ENCODE assay signal across 21 cellular contexts in genomic region chr2:27728081-27728858, GRCh38. TPM values are rescaled to one million over a fixed set of nuclear protein-coding genes. Genes with fewer than 3 reads are reported as not detected.
DNase-seq lines count a peak whose midpoint lies in the region; ATAC-seq, FAIRE-seq and TF ChIP-seq lines count a peak whose summit lies in the region.
"Had no signal": no experiment of that assay in that cellular context is flagged by ENCODE, and none has a peak within 500 bp of the region (broad histone marks: within the 10 kb centered on the region; RNA-seq: fewer than 3 reads in every experiment).

No MANE protein-coding gene starts in this region.

- no peak overlapping the region for H3K18ac ChIP-seq in neuronal stem cell (ENCODE audit: low read length)

- no peak overlapping the region for H3K4me3 ChIP-seq in A549
- H3K4me3 ChIP-seq in AG04450 (ENCODE audit: low read depth, low read length) = no peak overlapping the region
- H3K4me3 ChIP-seq in neuronal stem cell (ENCODE audit: low read length in 2 of 2) = no peak overlapping the region
- H3K4me3 ChIP-seq: transverse colon had no signal

- no peaks in the 10 kb centered on the region for H3K9me3 ChIP-seq in A549
- no peaks in the 10 kb centered on the region for H3K9me3 ChIP-seq in AG04450 (ENCODE audit: control insufficient read depth, insufficient read depth, low read length)
- H3K9me3 ChIP-seq in neuronal stem cell (replicated peaks in 1 of 2; ENCODE audit: control insufficient read depth in 2 of 2, insufficient read depth in 1 of 2, low read depth in 1 of 2, low read length in 2 of 2) = no peaks in the 10 kb centered on the region
- H3K9me3 ChIP-seq: transverse colon had no signal

- no peak overlapping the region for H4K8ac ChIP-seq in neuronal stem cell (ENCODE audit: low read depth, low read length)

- H3K4me1 ChIP-seq in A549 (peaks cover 32% of the 10 kb centered on the region), neuronal stem cell (ENCODE audit: control insufficient read depth in 2 of 2, insufficient read depth in 1 of 2, low read depth in 1 of 2, low read length in 2 of 2) (peaks cover 11 to 23% of the 10 kb centered on the region in 2 donors)

- 92% methylated on average over 5 of the region's 5 CpGs for WGBS in A549 (ENCODE audit: missing lambda C conversion rate)
- WGBS in neuronal stem cell (ENCODE audit: extremely low coverage in 2 of 2, insufficient read length in 2 of 2, insufficient replicate concordance in 1 of 2), 2 donors = no CpG with 5 or more reads among the region's 5 CpGs

- no peak overlapping the region for H2BK5ac ChIP-seq in neuronal stem cell (ENCODE audit: low read length)

- no peak overlapping the region for H2BK15ac ChIP-seq in neuronal stem cell (ENCODE audit: low read length)

- peak overlapping the region; percentile 46 to 54; a peak in 4 of 6 replicates for H3K27ac ChIP-seq in A549
- peak overlapping the region; percentile 13 for H3K27ac ChIP-seq in AG04450 (ENCODE audit: low read depth, low read length)
- no peak overlapping the region for H3K27ac ChIP-seq in neuronal stem cell (replicated peaks; ENCODE audit: low read length)
- H3K27ac ChIP-seq: brain microvascular endothelial cell, transverse colon, VCaP had no signal

- H3K27me3 Mint-ChIP-seq in dendritic cell treated with granulocyte-macrophage colony-stimulating factor and Interleukin-4, amounts not matched to agents 40 ng/mL and 50 ng/mL, for 4 days = no peaks in the 10 kb centered on the region
- H3K27me3 Mint-ChIP-seq: activated naive CD8-positive, alpha-beta T cell treated with anti-CD3 and anti-CD28 coated beads, Interleukin-2, amount 10 ng/mL, durations not matched to agents 7 days and 5 days had no signal

- CTCF ChIA-PET in A549 (lab: Yijun Ruan, JAX) = interaction anchor here (0.8 to 14.1 kb wide), 5 partner anchors 9 to 668 kb away, joined by 3 to 167 read pairs (median 7); no protein-coding TSS in a partner anchor
- CTCF ChIA-PET in AG04450 (lab: Charles Lee) = no interaction called here

- POLR2A ChIA-PET in A549 (lab: Yijun Ruan, JAX) (no interaction called here), AG04450 (lab: Yijun Ruan, JAX) (interaction anchor here (0.6 kb wide), 1 partner anchor 552 kb away, joined by 8 read pairs; no protein-coding TSS in a partner anchor)

- H3K4me1 Mint-ChIP-seq in dendritic cell treated with granulocyte-macrophage colony-stimulating factor and Interleukin-4, amounts not matched to agents 40 ng/mL and 50 ng/mL, for 4 days (ENCODE audit: low read depth) = peaks cover 21% of the 10 kb centered on the region

- H3K4ac ChIP-seq in neuronal stem cell (ENCODE audit: low read length) = no peak overlapping the region

- H2AFZ ChIP-seq in neuronal stem cell (ENCODE audit: low read length) = peak overlapping the region; percentile 12

- H3K9ac ChIP-seq in neuronal stem cell (ENCODE audit: low read depth, low read length, poor library complexity) = no peak overlapping the region

- no peaks in the 10 kb centered on the region for H3K9me3 Mint-ChIP-seq in dendritic cell treated with granulocyte-macrophage colony-stimulating factor and Interleukin-4, amounts not matched to agents 40 ng/mL and 50 ng/mL, for 4 days
- H3K9me3 Mint-ChIP-seq: activated naive CD8-positive, alpha-beta T cell treated with anti-CD3 and anti-CD28 coated beads, Interleukin-2, amount 10 ng/mL, durations not matched to agents 7 days and 5 days had no signal

- H4K91ac ChIP-seq in neuronal stem cell (ENCODE audit: low read depth, low read length, poor library complexity) = no peak overlapping the region

- H3K79me1 ChIP-seq in neuronal stem cell (ENCODE audit: low read depth, low read length) = no peaks in the 10 kb centered on the region

- FAIRE-seq in A549 (lab: Jason Lieb, UNC) = no peak
- FAIRE-seq: keratinocyte had no signal

- H2BK12ac ChIP-seq in neuronal stem cell (ENCODE audit: low read length) = no peak overlapping the region

- TF ChIP-seq POLR2A in A549 (IDR thresholded peaks at IDR 0.05; ENCODE audit: low read length) = no peak

- ATAC-seq in A549 = no peak
- ATAC-seq in HG02623 (IDR thresholded peaks at IDR 0.05; ENCODE audit: unreplicated experiment) = no peak

- H2AK5ac ChIP-seq in neuronal stem cell (ENCODE audit: low read depth, low read length) = peak overlapping the region; percentile 76

- H2BK120ac ChIP-seq in neuronal stem cell (ENCODE audit: low read depth, low read length) = peak overlapping the region; percentile 11

- H3K4me3 Mint-ChIP-seq in dendritic cell treated with granulocyte-macrophage colony-stimulating factor and Interleukin-4, amounts not matched to agents 40 ng/mL and 50 ng/mL, for 4 days = no peak overlapping the region
- H3K4me3 Mint-ChIP-seq: activated naive CD8-positive, alpha-beta T cell treated with anti-CD3 and anti-CD28 coated beads, Interleukin-2, amount 10 ng/mL, durations not matched to agents 7 days and 5 days had no signal

- H3K23ac ChIP-seq in neuronal stem cell (ENCODE audit: low read depth, low read length, poor library complexity) = peak overlapping the region; percentile 30

- H3K4me2 ChIP-seq in A549 (no peak overlapping the region), neuronal stem cell (ENCODE audit: insufficient read depth, low read length, poor library complexity, severe bottlenecking) (no peak overlapping the region)

- TF ChIP-seq EP300 in A549 (IDR thresholded peaks at IDR 0.05) = no peak

- no peaks in the 10 kb centered on the region for H3K36me3 Mint-ChIP-seq in dendritic cell treated with granulocyte-macrophage colony-stimulating factor and Interleukin-4, amounts not matched to agents 40 ng/mL and 50 ng/mL, for 4 days (ENCODE audit: low read depth)
- H3K36me3 Mint-ChIP-seq: activated naive CD8-positive, alpha-beta T cell treated with anti-CD3 and anti-CD28 coated beads, Interleukin-2, amount 10 ng/mL, durations not matched to agents 7 days and 5 days had no signal

- peak overlapping the region; percentile 64 for H3K27ac Mint-ChIP-seq in dendritic cell treated with granulocyte-macrophage colony-stimulating factor and Interleukin-4, amounts not matched to agents 40 ng/mL and 50 ng/mL, for 4 days

- no peak for TF ChIP-seq CTCF in A549 (IDR thresholded peaks at IDR 0.05)
- TF ChIP-seq CTCF in AG04450 (IDR thresholded peaks at IDR 0.05; ENCODE audit: low read depth, low read length) = no peak

- H3K27me3 ChIP-seq in AG04450 (ENCODE audit: control insufficient read depth, insufficient read depth, low read length) = no peaks in the 10 kb centered on the region
- H3K27me3 ChIP-seq in neuronal stem cell (ENCODE audit: control insufficient read depth in 3 of 3, insufficient read depth in 3 of 3, low read depth in 1 of 3, low read length in 3 of 3) = no peaks in the 10 kb centered on the region
- H3K27me3 ChIP-seq: brain microvascular endothelial cell, transverse colon had no signal

- TF ChIP-seq RAD21 in A549 (conservative IDR thresholded peaks at IDR 0.05 in 1 of 2, IDR thresholded peaks at IDR 0.05 in 1 of 2) = no peak

- H3K14ac ChIP-seq in neuronal stem cell (ENCODE audit: low read length) = no peak overlapping the region

- intact Hi-C loops in dendritic cell treated with granulocyte-macrophage colony-stimulating factor and Interleukin-4, amounts not matched to agents 40 ng/mL and 50 ng/mL, for 4 days (cut with micrococcal nuclease) = no loop called here

- no peaks in the 10 kb centered on the region for H3K36me3 ChIP-seq in neuronal stem cell (replicated peaks in 1 of 2; ENCODE audit: control insufficient read depth in 2 of 2, insufficient read depth in 2 of 2, low read length in 2 of 2)
- H3K36me3 ChIP-seq: brain microvascular endothelial cell, transverse colon had no signal

- DNase-seq in A549 (ENCODE audit: low read depth in 1 of 2, low spot score in 1 of 2) = no peak
- DNase-seq in AG04450 (ENCODE audit: low read depth, low spot score) = no peak
- no peak for DNase-seq in neuronal stem cell (ENCODE audit: low spot score)
- no peak for DNase-seq in GM19240 (ENCODE audit: insufficient read length, low spot score)
- DNase-seq in NCI-H2081 treated with DMSO at 0.1 percent for 48 hours (lab: John Stamatoyannopoulos, UW) = no peak
- no peak for DNase-seq in NCI-H2227 (lab: John Stamatoyannopoulos, UW; ENCODE audit: unreplicated experiment)
- DNase-seq: activated CD4-positive, alpha-beta T cell treated with anti-CD3 and anti-CD28 coated beads, Interleukin-2, amount 50 U/mL, for 4 hours; activated naive CD8-positive, alpha-beta T cell treated with anti-CD3 and anti-CD28 coated beads, Interleukin-2, amount 10 ng/mL, durations not matched to agents 7 days and 5 days; brain microvascular endothelial cell; dermis blood vessel endothelial cell; foreskin melanocyte; GOT3; Kasumi-1; NCI-H1105; NCI-H510A treated with DMSO at 0.1 percent for 48 hours; nucleus accumbens had no signal

TF ChIP-seq in A549, 52 proteins besides CTCF, POLR2A, EP300 and RAD21 (continues in another document):
- no peak for TF ChIP-seq NPAS2 (CRISPR knock-in tag; IDR thresholded peaks at IDR 0.05; ENCODE audit: borderline replicate concordance)
- no peak for TF ChIP-seq GATA3 (IDR thresholded peaks at IDR 0.05; ENCODE audit: borderline replicate concordance)
- no peak for TF ChIP-seq FOSL2 (IDR thresholded peaks at IDR 0.05)
- no peak for TF ChIP-seq FOSL2 (CRISPR knock-in tag; IDR thresholded peaks at IDR 0.05)
- no peak for TF ChIP-seq HOXB13 (CRISPR knock-in tag; IDR thresholded peaks at IDR 0.05; ENCODE audit: low read depth)
- no peak for TF ChIP-seq CHD2 (IDR thresholded peaks at IDR 0.05; ENCODE audit: low read length, partially characterized antibody)
- no peak for TF ChIP-seq NFE2L2 (conservative IDR thresholded peaks at IDR 0.05; ENCODE audit: low read length)
- TF ChIP-seq NR3C1 (IDR thresholded peaks at IDR 0.05) = no peak
- TF ChIP-seq BCL3 (IDR thresholded peaks at IDR 0.05) = no peak
- no peak for TF ChIP-seq ZNF302 (CRISPR knock-in tag; IDR thresholded peaks at IDR 0.05)

RNA-seq across cellular contexts. Expression of gene MRPL33, which starts 43.2 kb away (rescaled TPM):
- polyA plus RNA-seq in A549 (2011; rRNA removed) = 171 and 287 TPM in 2 replicates
- polyA plus RNA-seq in A549 (2012; cell fraction: cytosol; rRNA removed) = 89.0 and 108 TPM in 2 replicates
- polyA plus RNA-seq in A549 (2012; cell fraction: nucleus; rRNA removed) = 16.2 and 28.5 TPM in 2 replicates
- 492 to 595 TPM (median 497 TPM) in 3 replicates for polyA plus RNA-seq in A549 (2017; fragmentation: RNase III; extraction: RNeasy Plus Mini Kit Qiagen cat#74134 plus additional on column Dnase treatment)
- polyA minus RNA-seq in A549 (2011; rRNA and poly(A)+ RNA removed) = 11.8 and 17.2 TPM in 2 replicates
- 97.7 and 137 TPM in 2 replicates for polyA plus RNA-seq in AG04450 (2011; rRNA removed)
- 13.0 and 20.2 TPM in 2 replicates for polyA minus RNA-seq in AG04450 (2011; rRNA and poly(A)+ RNA removed)
- 419 TPM for polyA plus RNA-seq in neuronal stem cell (2013, experiment 1 of 2)
- polyA plus RNA-seq in neuronal stem cell (2013, experiment 2 of 2) = 412 TPM
